Comparison of ENCODE assay signal across 15 cellular contexts in the genomic region with DNA sequence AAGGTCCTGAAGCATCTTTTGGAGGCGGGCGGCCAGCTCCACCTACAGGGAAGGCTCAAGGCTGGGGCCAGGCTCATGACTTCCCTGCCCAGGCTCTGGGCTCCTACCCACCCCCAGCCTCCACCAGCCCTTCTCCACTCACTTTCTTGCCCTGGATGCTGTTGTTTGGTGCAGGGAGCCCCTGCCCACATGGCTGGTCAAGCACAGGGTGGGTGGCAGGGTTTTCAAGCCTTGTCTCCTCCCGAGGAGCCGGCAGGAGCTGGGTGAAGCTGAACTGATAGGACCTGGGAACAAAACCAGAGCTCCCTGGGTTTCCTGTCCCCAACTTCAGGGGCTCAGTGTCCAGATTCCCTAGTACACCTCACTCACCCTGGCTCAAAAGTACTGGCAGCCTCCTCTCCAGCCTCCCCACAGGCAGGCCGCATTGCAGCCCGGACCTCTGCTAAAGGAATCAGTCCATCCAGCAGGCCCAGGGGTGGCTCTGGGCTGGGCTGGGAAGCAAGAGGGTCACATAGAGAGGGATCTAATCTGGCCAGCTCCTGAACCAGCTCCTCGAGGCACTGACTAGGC. TPM values are rescaled to one million over a fixed set of nuclear protein-coding genes. Genes with fewer than 3 reads are reported as not detected.
A peak's percentile ranks its signal among the peaks of the same experiment; 100 is the strongest.
DNase-seq lines count a peak whose midpoint lies in the region; ATAC-seq, FAIRE-seq and TF ChIP-seq lines count a peak whose summit lies in the region.
"Had no signal": no experiment of that assay in that cellular context is flagged by ENCODE, and none has a peak within 500 bp of the region (broad histone marks: within the 10 kb centered on the region; RNA-seq: fewer than 3 reads in every experiment).

No MANE protein-coding gene starts in this region.

- CTCF ChIA-PET in activated B cell treated with CpG ODN at 0.5 μM for 24 hours (lab: Charles Lee): no interaction called here

- H3K27ac ChIP-seq in pancreas: no peak overlapping the region
- H3K27ac ChIP-seq: colonic mucosa had no signal

- no peak for ATAC-seq in activated B cell treated with CpG ODN at 0.5 μM for 24 hours (ENCODE audit: low read depth)
- ATAC-seq in pancreas: peak in 3 of 4 donors; percentile 18 to 46 (median 28)
- no peak for ATAC-seq in GM21717 (IDR thresholded peaks at IDR 0.05; ENCODE audit: unreplicated experiment)
- no peak for ATAC-seq in stimulated activated naive CD8-positive, alpha-beta T cell treated with anti-CD3 and anti-CD28 coated beads, Interleukin-15, amount 100 ng/mL, for 72 hours

- H3K4me1 ChIP-seq in iPS-15b (ENCODE audit: control insufficient read depth, insufficient read depth, low read length) (peaks cover 7% of the 10 kb centered on the region), pancreas (no peaks in the 10 kb centered on the region)
- H3K4me1 ChIP-seq: colonic mucosa had no signal

- H3K27me3 Mint-ChIP-seq in activated B cell treated with CpG ODN at 0.5 μM for 24 hours: peaks cover 44% of the 10 kb centered on the region
- H3K27me3 Mint-ChIP-seq in stimulated activated naive CD8-positive, alpha-beta T cell treated with anti-CD3 and anti-CD28 coated beads, Interleukin-15, amount 100 ng/mL, for 72 hours: peaks cover 95% of the 10 kb centered on the region

- no peak overlapping the region for H3K4me3 Mint-ChIP-seq in activated B cell treated with CpG ODN at 0.5 μM for 24 hours
- H3K4me3 Mint-ChIP-seq in stimulated activated naive CD8-positive, alpha-beta T cell treated with anti-CD3 and anti-CD28 coated beads, Interleukin-15, amount 100 ng/mL, for 72 hours: peak overlapping the region in 1 of 2 donors; percentile 73
- H3K4me3 Mint-ChIP-seq: activated CD4-positive, alpha-beta memory T cell treated with anti-CD3 and anti-CD28 coated beads for 36 hours had no signal

- in situ Hi-C loops in G401 (cut with HindIII; ENCODE audit: low sequenced_read_pairs): no loop called here

- H3K36me3 Mint-ChIP-seq in activated B cell treated with CpG ODN at 0.5 μM for 24 hours (ENCODE audit: low read depth): no peaks in the 10 kb centered on the region
- H3K36me3 Mint-ChIP-seq: activated CD4-positive, alpha-beta memory T cell treated with anti-CD3 and anti-CD28 coated beads for 36 hours had no signal

- peak overlapping the region; percentile 54 for H3K9ac ChIP-seq in iPS-15b (ENCODE audit: low read depth, low read length)

- intact Hi-C loops in activated B cell treated with CpG ODN at 0.5 μM for 24 hours (cut with micrococcal nuclease): no loop called here
- intact Hi-C loops in pancreas (cut with DNase I): loop anchor here in 1 of 3 donors (5.0 to 10.0 kb wide), 3 partner anchors 61 to 299 kb away; no protein-coding TSS in a partner anchor

- WGBS in pancreas, 2 donors: 78 to 81% methylated on average over 7 of the region's 7 CpGs

- H3K4me3 ChIP-seq in iPS-15b (ENCODE audit: low read depth, low read length) (no peak overlapping the region), pancreas (peak overlapping the region in 1 of 4 donors; percentile 36)
- H3K4me3 ChIP-seq: colonic mucosa had no signal

- no peaks in the 10 kb centered on the region for H3K9me3 Mint-ChIP-seq in activated B cell treated with CpG ODN at 0.5 μM for 24 hours
- H3K9me3 Mint-ChIP-seq in stimulated activated naive CD8-positive, alpha-beta T cell treated with anti-CD3 and anti-CD28 coated beads, Interleukin-15, amount 100 ng/mL, for 72 hours: no peaks in the 10 kb centered on the region
- H3K9me3 Mint-ChIP-seq: activated CD4-positive, alpha-beta memory T cell treated with anti-CD3 and anti-CD28 coated beads for 36 hours; T-helper 1 cell treated with Interleukin-12 subunit alpha and Interleukin-12 subunit beta and Interleukin-4 antibody, amounts not matched to agents 30 μg/mL and 1 μg/mL, for 36 hours had no signal

- POLR2A ChIA-PET in activated B cell treated with CpG ODN at 0.5 μM for 24 hours (lab: Charles Lee): interaction anchor here (0.6 kb wide), 1 partner anchor 34 kb away, joined by 5 read pairs; no protein-coding TSS in a partner anchor

- H3K27ac Mint-ChIP-seq in activated B cell treated with CpG ODN at 0.5 μM for 24 hours: peak overlapping the region; percentile 41
- no peak overlapping the region for H3K27ac Mint-ChIP-seq in stimulated activated naive CD8-positive, alpha-beta T cell treated with anti-CD3 and anti-CD28 coated beads, Interleukin-15, amount 100 ng/mL, for 72 hours
- H3K27ac Mint-ChIP-seq: activated CD4-positive, alpha-beta memory T cell treated with anti-CD3 and anti-CD28 coated beads for 36 hours; T-helper 1 cell treated with Interleukin-12 subunit alpha and Interleukin-12 subunit beta and Interleukin-4 antibody, amounts not matched to agents 30 μg/mL and 1 μg/mL, for 36 hours had no signal

- no peaks in the 10 kb centered on the region for H3K9me3 ChIP-seq in iPS-15b (ENCODE audit: control insufficient read depth, insufficient read depth, low read length)
- no peaks in the 10 kb centered on the region for H3K9me3 ChIP-seq in pancreas
- H3K9me3 ChIP-seq: colonic mucosa had no signal

- DNase-seq in G401 (ENCODE audit: low spot score): peak; percentile 71
- DNase-seq in activated B cell treated with CpG ODN at 0.5 μM for 24 hours: no peak
- DNase-seq in pancreas: peak in 2 of 6 donors; percentile 55 to 67
- no peak for DNase-seq in NCI-H2196 treated with DMSO at 0.1 percent for 48 hours (lab: John Stamatoyannopoulos, UW; ENCODE audit: unreplicated experiment)
- no peak for DNase-seq in NCI-H2107 (lab: John Stamatoyannopoulos, UW)
- DNase-seq in stimulated activated naive CD8-positive, alpha-beta T cell treated with anti-CD3 and anti-CD28 coated beads, Interleukin-15, amount 100 ng/mL, for 72 hours: no peak
- DNase-seq: activated CD4-positive, alpha-beta memory T cell treated with anti-CD3 and anti-CD28 coated beads for 36 hours; colonic mucosa; NCI-H1092 treated with DMSO at 0.1 percent for 48 hours; NCI-H510A; occipital lobe had no signal

- TF ChIP-seq CTCF in activated B cell treated with CpG ODN at 0.5 μM for 24 hours (IDR thresholded peaks at IDR 0.05) (no peak), pancreas (IDR thresholded peaks at IDR 0.05) (no peak)

- peaks cover 63% of the 10 kb centered on the region for H3K27me3 ChIP-seq in iPS-15b (ENCODE audit: control insufficient read depth, insufficient read depth, low read length)
- no peaks in the 10 kb centered on the region for H3K27me3 ChIP-seq in pancreas
- H3K27me3 ChIP-seq: colonic mucosa had no signal

- no peaks in the 10 kb centered on the region for H3K36me3 ChIP-seq in iPS-15b (ENCODE audit: control insufficient read depth, insufficient read depth, low read length)
- H3K36me3 ChIP-seq in pancreas: peaks cover 0 to 7% (median 0%) of the 10 kb centered on the region in 3 donors
- H3K36me3 ChIP-seq: colonic mucosa had no signal

- H3K4me1 Mint-ChIP-seq in activated B cell treated with CpG ODN at 0.5 μM for 24 hours: peaks cover 12% of the 10 kb centered on the region
- H3K4me1 Mint-ChIP-seq in stimulated activated naive CD8-positive, alpha-beta T cell treated with anti-CD3 and anti-CD28 coated beads, Interleukin-15, amount 100 ng/mL, for 72 hours: peaks cover 60% of the 10 kb centered on the region

- no peak for FAIRE-seq in pancreas (lab: Jason Lieb, UNC)
- FAIRE-seq: RCC 7860 had no signal

RNA-seq across cellular contexts. Expression of gene SHROOM1, which starts 6.9 kb away (rescaled TPM):
- total RNA-seq in G401 (2014; rRNA removed; shearing (Covaris generic)): 3.1 and 5.9 TPM in 2 replicates
- total RNA-seq in activated B cell treated with CpG ODN at 0.5 μM for 24 hours (1.5 and 2.4 TPM in 2 replicates), pancreas (10 to 100 TPM; 10.7 to 14.7 (median 11.6) TPM)
- polyA plus RNA-seq in pancreas: 10 to 100 TPM; 30.9 to 62.0 TPM

RNA-seq across cellular contexts. Expression of gene SOWAHA, which starts 10.5 kb away (rescaled TPM):
- 0.78 and 1.1 TPM in 2 replicates for total RNA-seq in G401 (2014; rRNA removed; shearing (Covaris generic))
- total RNA-seq in activated B cell treated with CpG ODN at 0.5 μM for 24 hours: not detected in 2 replicates
- 1 to 10 TPM; 1.5 to 2.8 (median 1.9) TPM for total RNA-seq in pancreas
- 1 to 10 TPM; 1.4 to 5.0 TPM for polyA plus RNA-seq in pancreas
- total RNA-seq: activated CD4-positive, alpha-beta memory T cell treated with anti-CD3 and anti-CD28 coated beads for 36 hours had no signal

RNA-seq across cellular contexts. Expression of gene GDF9, which starts 42.7 kb away (rescaled TPM):
- total RNA-seq in G401 (2014; rRNA removed; shearing (Covaris generic)): 0.12 and 1.3 TPM in 2 replicates
- 0.29 and 0.39 TPM in 2 replicates for total RNA-seq in activated B cell treated with CpG ODN at 0.5 μM for 24 hours
- total RNA-seq in pancreas: under 1 TPM; 0.19 to 0.93 (median 0.31) TPM
- 1 to 10 TPM in 1 of 2 donors, under 1 TPM in 1; 0.42 to 1.1 TPM for polyA plus RNA-seq in pancreas

RNA-seq across cellular contexts. Expression of gene UQCRQ, which starts 42.9 kb away (rescaled TPM):
- total RNA-seq in G401 (2014; rRNA removed; shearing (Covaris generic)): 108 and 215 TPM in 2 replicates
- 197 and 218 TPM in 2 replicates for total RNA-seq in activated B cell treated with CpG ODN at 0.5 μM for 24 hours
- 100 to 1,000 TPM; 133 to 235 (median 189) TPM for total RNA-seq in pancreas
- polyA plus RNA-seq in pancreas: 100 to 1,000 TPM; 208 to 216 TPM

RNA-seq across cellular contexts. Expression of gene SEPTIN8, which starts 46.5 kb away (rescaled TPM):
- 33.3 and 47.8 TPM in 2 replicates for total RNA-seq in G401 (2014; rRNA removed; shearing (Covaris generic))
- 6.5 and 7.3 TPM in 2 replicates for total RNA-seq in activated B cell treated with CpG ODN at 0.5 μM for 24 hours
- total RNA-seq in pancreas: 10 to 100 TPM; 13.1 to 32.8 (median 17.1) TPM
- 10 to 100 TPM; 17.9 to 18.6 TPM for polyA plus RNA-seq in pancreas

Comparison
In these comparisons a context has a peak if more than half of its experiments do, and no peak if none do; other contexts are left out.
1. ATAC-seq: peak in pancreas (3 of 4); none in activated B cell treated with CpG ODN at 0.5 μM for 24 hours (single experiment), GM21717 (single experiment) and stimulated activated naive CD8-positive, alpha-beta T cell treated with anti-CD3 and anti-CD28 coated beads, Interleukin-15, amount 100 ng/mL, for 72 hours (single experiment).